ENCODE assay signal across 8 cellular contexts in genomic region chr1:39900662-39901485, GRCh38. TPM values are rescaled to one million over a fixed set of nuclear protein-coding genes. Genes with fewer than 3 reads are reported as not detected.
DNase-seq lines count a peak whose midpoint lies in the region; ATAC-seq, FAIRE-seq and TF ChIP-seq lines count a peak whose summit lies in the region.

No MANE protein-coding gene starts in this region.

- TF ChIP-seq POLR2A in H1 (IDR thresholded peaks at IDR 0.05; ENCODE audit: control extremely low read depth in 1 of 2, low read depth in 2 of 2, low read length in 2 of 2) = no peak

- H2BK12ac ChIP-seq in H9 (ENCODE audit: insufficient read length, low read depth, low read length) (no peak overlapping the region), H1 (ENCODE audit: low read depth, low read length) (no peak overlapping the region; the same call in 1 of the 2 replicates)

- H2BK20ac ChIP-seq in H9 (ENCODE audit: low read depth, low read length, poor library complexity, severe bottlenecking) (no peak overlapping the region), H1 (ENCODE audit: low read length) (no peak overlapping the region)

- H3K23ac ChIP-seq in H9 (ENCODE audit: insufficient read length, low read depth, low read length) (no peak overlapping the region), H1 (ENCODE audit: insufficient read length) (no peak overlapping the region)

- ATAC-seq in HG03442 (IDR thresholded peaks at IDR 0.05; ENCODE audit: unreplicated experiment) (no peak), HG03520 (IDR thresholded peaks at IDR 0.05; ENCODE audit: unreplicated experiment) (no peak)

- no peak overlapping the region for H4K5ac ChIP-seq in H9 (ENCODE audit: insufficient read length, low read depth, low read length)
- H4K5ac ChIP-seq in H1 (ENCODE audit: insufficient read length, low read depth, low read length) = peak overlapping the region; percentile 27

- H3K9me3 Mint-ChIP-seq in H9 = peaks cover 0 to 2% of the 10 kb centered on the region in 2 experiments; a peak in 1 of 5 replicates

- H2AK5ac ChIP-seq in H9 (ENCODE audit: insufficient read length, low read length) = no peak overlapping the region
- H2AK5ac ChIP-seq in H1 (ENCODE audit: low read depth, low read length) = no peak overlapping the region

- H3K9me3 ChIP-seq in H9 (ENCODE audit: control insufficient read depth, low read depth, low read length) (no peaks in the 10 kb centered on the region), H1 (ENCODE audit: insufficient read depth in 2 of 2, low read depth in 1 of 2, low read length in 1 of 2) (no peaks in the 10 kb centered on the region), muscle layer of duodenum (ENCODE audit: control insufficient read depth in 1 of 2, low read length in 2 of 2) (no peaks in the 10 kb centered on the region)

- no peak overlapping the region for H2BK5ac ChIP-seq in H9 (ENCODE audit: insufficient read length, low read length)
- H2BK5ac ChIP-seq in H1 (ENCODE audit: low read depth, low read length) = no peak overlapping the region; the same call in 1 of the 2 replicates

- H3K4me1 Mint-ChIP-seq in H9 = peaks cover 48 to 54% of the 10 kb centered on the region in 2 experiments

- peaks cover 19% of the 10 kb centered on the region for H3K23me2 ChIP-seq in H9 (ENCODE audit: insufficient read length, low read depth, low read length, poor library complexity, severe bottlenecking)
- peaks cover 21% of the 10 kb centered on the region for H3K23me2 ChIP-seq in H1 (ENCODE audit: low read depth, low read length)

- H3K56ac ChIP-seq in H9 (ENCODE audit: insufficient read length, low read depth, low read length) (no peak overlapping the region), H1 (replicated peaks; ENCODE audit: insufficient read length, low read depth, low read length) (peak overlapping the region; percentile 9)

- H3K27me3 Mint-ChIP-seq in H9 (ENCODE audit: low read depth) = peaks cover 28% of the 10 kb centered on the region

- POLR2A ChIA-PET in RWPE1 (lab: Yijun Ruan, JAX; ENCODE audit: low non-redundant PET) = interaction anchor here (0.8 kb wide), 1 partner anchor 75 kb away, joined by 3 read pairs; no protein-coding TSS in a partner anchor
- POLR2A ChIA-PET in H1 (lab: Charles Lee; ENCODE audit: partially characterized antibody) = interaction anchor here (0.7 to 4.8 kb wide), 20 partner anchors 8 to 144 kb away, joined by 3 to 43 read pairs (median 6); partner anchors contain the start of genes CAP1, MFSD2A and TRIT1

- H3K79me2 ChIP-seq in H9 (ENCODE audit: insufficient read depth, low read length) = no peaks in the 10 kb centered on the region
- peaks cover 0 to 10% of the 10 kb centered on the region in 2 experiments; a peak in 1 of 4 replicates for H3K79me2 ChIP-seq in H1 (ENCODE audit: control insufficient read depth in 1 of 2, insufficient read depth in 2 of 2, low read length in 2 of 2)

- CTCF ChIA-PET in RWPE1 (lab: Yijun Ruan, JAX) (interaction anchor here (0.9 to 2.6 kb wide), 4 partner anchors 19 to 84 kb away, joined by 3 to 32 read pairs (median 9); no protein-coding TSS in a partner anchor), H1 (lab: Charles Lee; ENCODE audit: partially characterized antibody) (interaction anchor here (1.3 to 17.0 kb wide), 7 partner anchors 9 to 83 kb away, joined by 3 to 184 read pairs (median 12); no protein-coding TSS in a partner anchor)

- no peak for FAIRE-seq in H1 (lab: Jason Lieb, UNC)

- TF ChIP-seq CTCF in H9 (conservative IDR thresholded peaks at IDR 0.05) = no peak
- no peak for TF ChIP-seq CTCF in RWPE1 (conservative IDR thresholded peaks at IDR 0.05; ENCODE audit: low read depth)
- TF ChIP-seq CTCF in H1 (IDR thresholded peaks at IDR 0.05; ENCODE audit: control extremely low read depth in 1 of 3, insufficient read depth in 1 of 3, low read depth in 1 of 3, low read length in 3 of 3) = 0 out of 4 replicates have a peak, but pooled peaks of 1 of the 3 experiments have one; percentile 1

- peaks cover 0 to 6% (median 0%) of the 10 kb centered on the region in 4 experiments; a peak in 1 of 8 replicates for H3K36me3 ChIP-seq in H1 (ENCODE audit: control insufficient read depth in 2 of 4, insufficient read depth in 4 of 4, low read length in 3 of 4)
- H3K36me3 ChIP-seq in muscle layer of duodenum (ENCODE audit: control insufficient read depth in 1 of 2, insufficient read depth in 2 of 2, low read length in 2 of 2) = no peaks in the 10 kb centered on the region

- H3K4me3 Mint-ChIP-seq in H9 = peak overlapping the region; percentile 78 to 93

- DNase-seq in CD1c-positive myeloid dendritic cell (ENCODE audit: extremely low spot score) (peak; percentile 46), H9 (peak; percentile 46), RWPE1 (ENCODE audit: low spot score) (peak; percentile 33), H1 (ENCODE audit: low read depth in 1 of 2, low spot score in 2 of 2) (peak in 1 of 2 experiments; percentile 67), AML-193 (lab: John Stamatoyannopoulos, UW) (no peak)

- peak overlapping the region; percentile 71 for H3K14ac ChIP-seq in H9 (ENCODE audit: insufficient read depth, low read length)
- no peak overlapping the region for H3K14ac ChIP-seq in H1 (ENCODE audit: insufficient read length)

- H3T11ph ChIP-seq in H9 (ENCODE audit: low read length) = no peak overlapping the region

- H4K8ac ChIP-seq in H9 (replicated peaks; ENCODE audit: insufficient read length, low read depth, low read length) (no peak overlapping the region), H1 (ENCODE audit: extremely low read depth, insufficient read depth, low read length) (peak overlapping the region; percentile 85; the same call in 1 of the 2 replicates)

- H3K4me1 ChIP-seq in H9 (ENCODE audit: insufficient read depth, low read length) (peaks cover 12% of the 10 kb centered on the region; the same call in 1 of the 2 replicates), H1 (replicated peaks in 1 of 4; ENCODE audit: control insufficient read depth in 3 of 4, insufficient read depth in 4 of 4, low read length in 3 of 4) (peaks cover 14 to 33% (median 18%) of the 10 kb centered on the region in 4 experiments; a peak in 6 of 7 replicates), muscle layer of duodenum (ENCODE audit: control insufficient read depth in 1 of 2, insufficient read depth in 2 of 2, low read length in 2 of 2) (peaks cover 3 to 21% of the 10 kb centered on the region in 2 donors)

- H4K91ac ChIP-seq in H9 (ENCODE audit: insufficient read length, low read depth, low read length) (no peak overlapping the region), H1 (replicated peaks; ENCODE audit: insufficient read length, low read length) (no peak overlapping the region)

- H3K36me3 Mint-ChIP-seq in H9 (ENCODE audit: insufficient read depth in 1 of 3, low read depth in 3 of 3) = peaks cover 2 to 17% (median 7%) of the 10 kb centered on the region in 3 experiments; a peak in 6 of 7 replicates

- no peak for TF ChIP-seq RAD21 in H1 (IDR thresholded peaks at IDR 0.05 in 1 of 2, conservative IDR thresholded peaks at IDR 0.05 in 1 of 2; ENCODE audit: low read depth in 2 of 2, low read length in 2 of 2)

- H3K79me1 ChIP-seq in H9 (ENCODE audit: insufficient read depth, low read depth, low read length, poor library complexity, severe bottlenecking) (no peaks in the 10 kb centered on the region), H1 (ENCODE audit: low read depth, low read length) (no peaks in the 10 kb centered on the region)

- no CpG with 5 or more reads among the region's 68 CpGs for WGBS in H9 (ENCODE audit: extremely low coverage, insufficient read length, low lambda C conversion rate)
- 2% methylated on average over 65 of the region's 68 CpGs; no CpG with 5 or more reads in 1 of the 2 experiments for WGBS in H1 (ENCODE audit: extremely low coverage in 1 of 2, insufficient coverage in 1 of 2, insufficient read length in 1 of 2, insufficient replicate concordance in 2 of 2, low coverage in 1 of 2, low lambda C conversion rate in 2 of 2, missing lambda C conversion rate in 1 of 2), 2 experiments

- H2AFZ ChIP-seq in H9 (ENCODE audit: low read length) (no peak overlapping the region), H1 (ENCODE audit: low read length) (no peak overlapping the region)

- no peak overlapping the region for H3K27ac ChIP-seq in H9 (ENCODE audit: insufficient read length, low read depth, low read length)
- H3K27ac ChIP-seq in RWPE1 = peak overlapping the region; percentile 80
- H3K27ac ChIP-seq in H1 (ENCODE audit: low read depth, low read length) = no peak overlapping the region
- no peak overlapping the region for H3K27ac ChIP-seq in muscle layer of duodenum (ENCODE audit: low read length)

- H3K4ac ChIP-seq in H9 (ENCODE audit: low read depth, low read length) = no peak overlapping the region
- no peak overlapping the region for H3K4ac ChIP-seq in H1 (replicated peaks; ENCODE audit: insufficient read length, low read depth, low read length)

- H3K4me2 ChIP-seq in H9 (ENCODE audit: insufficient read depth, insufficient read length, low read length) (peak overlapping the region; percentile 70), H1 (ENCODE audit: insufficient read depth in 1 of 2, low read depth in 2 of 2, low read length in 2 of 2) (peak overlapping the region; percentile 78 to 90)

- no peak overlapping the region for H3K27ac Mint-ChIP-seq in H9

- H3K9ac ChIP-seq in H9 (ENCODE audit: extremely low read depth, insufficient read length, low read length) = peak overlapping the region; percentile 64
- H3K9ac ChIP-seq in H1 (replicated peaks in 1 of 4; ENCODE audit: extremely low read depth in 1 of 4, low read depth in 3 of 4, low read length in 3 of 4) = peak overlapping the region; percentile 25 to 73 (median 64); a peak in 6 of 7 replicates

- H3K27me3 ChIP-seq in H9 (ENCODE audit: insufficient read depth, low read length) (peaks cover 4% of the 10 kb centered on the region; the same call in 1 of the 2 replicates), H1 (replicated peaks in 1 of 4; ENCODE audit: control insufficient read depth in 3 of 4, extremely low read depth in 1 of 4, insufficient read depth in 3 of 4, low read length in 3 of 4) (peaks cover 3 to 12% (median 10%) of the 10 kb centered on the region in 4 experiments; a peak in 6 of 7 replicates), muscle layer of duodenum (ENCODE audit: low read depth, low read length) (peaks cover 6% of the 10 kb centered on the region)

- peak overlapping the region; percentile 81 to 89 (median 84) for H3K4me3 ChIP-seq in H1 (ENCODE audit: extremely low read depth in 1 of 4, insufficient read depth in 2 of 4, low read depth in 3 of 4, low read length in 4 of 4)
- peak overlapping the region; percentile 47 to 85 for H3K4me3 ChIP-seq in muscle layer of duodenum (ENCODE audit: low read depth in 1 of 2, low read length in 2 of 2)

- H2BK120ac ChIP-seq in H9 (ENCODE audit: low read depth, low read length, poor library complexity, severe bottlenecking) = no peak overlapping the region
- H2BK120ac ChIP-seq in H1 (replicated peaks; ENCODE audit: low read depth, low read length) = no peak overlapping the region

- no peak for TF ChIP-seq EP300 in H1 (IDR thresholded peaks at IDR 0.05; ENCODE audit: borderline replicate concordance in 1 of 2, low read depth in 2 of 2, low read length in 2 of 2)

- no peak overlapping the region for H2BK15ac ChIP-seq in H9 (ENCODE audit: low read depth, low read length)
- 0 out of 2 replicates have a peak overlapping the region, but pooled peaks have one; percentile 72 for H2BK15ac ChIP-seq in H1 (ENCODE audit: low read length)

- H3K18ac ChIP-seq in H9 (ENCODE audit: insufficient read length, low read depth, low read length) = peak overlapping the region; percentile 71
- peak overlapping the region; percentile 22; the same call in 1 of the 2 replicates for H3K18ac ChIP-seq in H1 (ENCODE audit: extremely low read depth, low read length)

- H4K20me1 ChIP-seq in H9 (ENCODE audit: control insufficient read depth, insufficient read depth, insufficient read length) (no peaks in the 10 kb centered on the region), H1 (replicated peaks in 1 of 2; ENCODE audit: control insufficient read depth in 1 of 2, insufficient read depth in 2 of 2, low read length in 2 of 2) (no peaks in the 10 kb centered on the region)

RNA-seq across cellular contexts. Expression of gene MYCL, which starts 0.8 kb away (rescaled TPM):
- total RNA-seq in H9 (2021) = 17.6 and 18.4 TPM in 2 replicates
- 28.8 and 29.9 TPM in 2 replicates for total RNA-seq in H1 (2021; fragmentation: NEBNext Ultra II Directional; extraction: Animal tissue kit (Norgen Biotek cat#: 25700))
- 20.3 and 30.3 TPM in 2 replicates for polyA plus RNA-seq in H1 (2011; rRNA removed)
- 31.1 TPM for polyA plus RNA-seq in H1 (2011; cell fraction: cytosol; rRNA removed)
- 25.5 TPM for polyA plus RNA-seq in H1 (2011; cell fraction: nucleus; rRNA removed)
- polyA plus RNA-seq in H1 (2012, experiment 1 of 2) = 19.1 to 20.7 TPM (median 20.2 TPM) in 4 replicates
- polyA plus RNA-seq in H1 (2012, experiment 2 of 2) = 25.3 TPM
- 18.5 TPM for polyA plus RNA-seq in H1 (2013, experiment 1 of 2)
- polyA plus RNA-seq in H1 (2013, experiment 2 of 2) = 18.8 TPM
- 20.0 and 29.7 TPM in 2 replicates for polyA minus RNA-seq in H1 (2011; rRNA and poly(A)+ RNA removed)
- 19.9 TPM for polyA minus RNA-seq in H1 (2011; cell fraction: cytosol; rRNA and poly(A)+ RNA removed)
- 35.5 TPM for polyA minus RNA-seq in H1 (2011; cell fraction: nucleus; rRNA and poly(A)+ RNA removed)

RNA-seq across cellular contexts. Expression of gene TRIT1, which starts 17.6 kb away (rescaled TPM):
- total RNA-seq in H9 (2021) = 25.4 and 28.2 TPM in 2 replicates
- total RNA-seq in H1 (2021; fragmentation: NEBNext Ultra II Directional; extraction: Animal tissue kit (Norgen Biotek cat#: 25700)) = 30.3 and 32.3 TPM in 2 replicates
- 9.1 and 11.1 TPM in 2 replicates for polyA plus RNA-seq in H1 (2011; rRNA removed)
- 22.2 TPM for polyA plus RNA-seq in H1 (2011; cell fraction: cytosol; rRNA removed)
- 23.2 TPM for polyA plus RNA-seq in H1 (2011; cell fraction: nucleus; rRNA removed)
- polyA plus RNA-seq in H1 (2012, experiment 1 of 2) = 22.2 to 27.8 TPM (median 23.6 TPM) in 4 replicates
- 2.6 TPM for polyA plus RNA-seq in H1 (2012, experiment 2 of 2)
- 25.3 TPM for polyA plus RNA-seq in H1 (2013, experiment 1 of 2)
- polyA plus RNA-seq in H1 (2013, experiment 2 of 2) = 24.9 TPM
- 19.7 and 28.6 TPM in 2 replicates for polyA minus RNA-seq in H1 (2011; rRNA and poly(A)+ RNA removed)
- polyA minus RNA-seq in H1 (2011; cell fraction: cytosol; rRNA and poly(A)+ RNA removed) = 17.6 TPM
- polyA minus RNA-seq in H1 (2011; cell fraction: nucleus; rRNA and poly(A)+ RNA removed) = 39.2 TPM

RNA-seq across cellular contexts. Expression of gene MFSD2A, which starts 54.1 kb away (rescaled TPM):
- total RNA-seq in H9 (2021) = 18.2 and 19.9 TPM in 2 replicates
- 25.9 and 26.6 TPM in 2 replicates for total RNA-seq in H1 (2021; fragmentation: NEBNext Ultra II Directional; extraction: Animal tissue kit (Norgen Biotek cat#: 25700))
- polyA plus RNA-seq in H1 (2011; rRNA removed) = 18.3 and 25.6 TPM in 2 replicates
- 16.4 TPM for polyA plus RNA-seq in H1 (2011; cell fraction: cytosol; rRNA removed)
- polyA plus RNA-seq in H1 (2011; cell fraction: nucleus; rRNA removed) = 42.3 TPM
- polyA plus RNA-seq in H1 (2012, experiment 1 of 2) = 16.5 to 19.4 TPM (median 18.4 TPM) in 4 replicates
- polyA plus RNA-seq in H1 (2012, experiment 2 of 2) = 19.5 TPM
- polyA plus RNA-seq in H1 (2013, experiment 1 of 2) = 37.7 TPM
- polyA plus RNA-seq in H1 (2013, experiment 2 of 2) = 38.4 TPM
- 20.3 and 31.0 TPM in 2 replicates for polyA minus RNA-seq in H1 (2011; rRNA and poly(A)+ RNA removed)
- 6.8 TPM for polyA minus RNA-seq in H1 (2011; cell fraction: cytosol; rRNA and poly(A)+ RNA removed)
- 18.5 TPM for polyA minus RNA-seq in H1 (2011; cell fraction: nucleus; rRNA and poly(A)+ RNA removed)

Comparison
In these comparisons a context has a peak if more than half of its experiments do, and no peak if none do; other contexts are left out.
1. DNase-seq: peak in CD1c-positive myeloid dendritic cell (single experiment), H9 (single experiment) and RWPE1 (single experiment); none in AML-193 (0 of 2).